In genomic region chr2:98921062-98921461, GRCh38 we compare ENCODE assay signal across 25 cellular contexts. TPM values are rescaled to one million over a fixed set of nuclear protein-coding genes. Genes with fewer than 3 reads are reported as not detected.
"Had no signal": no experiment of that assay in that cellular context is flagged by ENCODE, and none has a peak within 500 bp of the region (broad histone marks: within the 10 kb centered on the region; RNA-seq: fewer than 3 reads in every experiment).

No MANE protein-coding gene starts in this region.

- H3K9me3 ChIP-seq: right lobe of liver, thoracic aorta had no signal

- H3K36me3 Mint-ChIP-seq: brain; naive thymus-derived CD8-positive, alpha-beta T cell; neural progenitor cell; stimulated activated naive B cell treated with anti-CD40 and anti-IgM and Interleukin-4, amounts not matched to agents 10 μg/mL and 1 μg/mL and 100 μg/mL, for 72 hours had no signal

- H3K9ac ChIP-seq: neural progenitor cell had no signal

- H3K4me1 ChIP-seq: left lung, neural progenitor cell, right lobe of liver had no signal

- H3K4me1 Mint-ChIP-seq: neural progenitor cell; stimulated activated naive B cell treated with anti-CD40 and anti-IgM and Interleukin-4, amounts not matched to agents 10 μg/mL and 1 μg/mL and 100 μg/mL, for 72 hours had no signal

- H3K27ac ChIP-seq: left lung, neural progenitor cell, right lobe of liver, thoracic aorta had no signal

- H3K4me3 Mint-ChIP-seq: activated CD8-positive, alpha-beta T cell treated with anti-CD3 and anti-CD28 coated beads, Interleukin-2, amount 10 ng/mL, durations not matched to agents 7 days and 5 days; activated T-helper 1 cell treated with anti-CD3 and anti-CD28 coated beads, Interleukin-12 subunit alpha, Interleukin-12 subunit beta, Interleukin-2, Interleukin-4 antibody, amounts not matched to agents 30 ng/mL and 10 ng/mL and 1 ng/mL, durations not matched to agents 14 hours and 24 hours and 36 hours; brain; naive thymus-derived CD8-positive, alpha-beta T cell; neural progenitor cell; stimulated activated naive B cell treated with anti-CD40 and anti-IgM and Interleukin-4, amounts not matched to agents 10 μg/mL and 1 μg/mL and 100 μg/mL, for 72 hours had no signal

- ATAC-seq: activated CD8-positive, alpha-beta T cell treated with anti-CD3 and anti-CD28 coated beads, Interleukin-2, amount 10 ng/mL, durations not matched to agents 7 days and 5 days; left lung; naive thymus-derived CD8-positive, alpha-beta T cell; stimulated activated naive B cell treated with anti-CD40 and anti-IgM and Interleukin-4, amounts not matched to agents 10 μg/mL and 1 μg/mL and 100 μg/mL, for 72 hours had no signal

- DNase-seq: activated CD4-positive, alpha-beta T cell treated with anti-CD3 and anti-CD28 coated beads for 1 hour; activated CD4-positive, alpha-beta T cell treated with anti-CD3 and anti-CD28 coated beads, Interleukin-2, amount 50 U/mL, for 1 hour; activated CD8-positive, alpha-beta T cell treated with anti-CD3 and anti-CD28 coated beads, Interleukin-2, amount 10 ng/mL, durations not matched to agents 7 days and 5 days; activated gamma-delta T cell; activated naive CD4-positive, alpha-beta T cell treated with anti-CD3 and anti-CD28 coated beads, Interleukin-2, amount 50 U/mL, for 16 hours; anterior cingulate cortex; caudate nucleus; effector memory CD4-positive, alpha-beta T cell; foreskin fibroblast; kidney glomerular epithelial cell; left lung; naive thymus-derived CD8-positive, alpha-beta T cell; right lobe of liver; stimulated activated CD4-positive, alpha-beta T cell treated with anti-CD3 and anti-CD28 coated beads, Interleukin-15, amount 100 ng/mL, for 24 hours; stimulated activated naive B cell treated with anti-CD40 and anti-IgM and Interleukin-4, amounts not matched to agents 10 μg/mL and 1 μg/mL and 100 μg/mL, for 72 hours; T-helper 9 cell had no signal

- H3K9me3 Mint-ChIP-seq: activated T-helper 1 cell treated with anti-CD3 and anti-CD28 coated beads, Interleukin-12 subunit alpha, Interleukin-12 subunit beta, Interleukin-2, Interleukin-4 antibody, amounts not matched to agents 30 ng/mL and 10 ng/mL and 1 ng/mL, durations not matched to agents 14 hours and 24 hours and 36 hours had no signal

- H3K27me3 ChIP-seq: neural progenitor cell, right lobe of liver had no signal

- H3K4me3 ChIP-seq: left lung, lung, neural progenitor cell, right lobe of liver, smooth muscle cell, thoracic aorta had no signal

- H3K27ac Mint-ChIP-seq: activated CD8-positive, alpha-beta T cell treated with anti-CD3 and anti-CD28 coated beads, Interleukin-2, amount 10 ng/mL, durations not matched to agents 7 days and 5 days; activated T-helper 1 cell treated with anti-CD3 and anti-CD28 coated beads, Interleukin-12 subunit alpha, Interleukin-12 subunit beta, Interleukin-2, Interleukin-4 antibody, amounts not matched to agents 30 ng/mL and 10 ng/mL and 1 ng/mL, durations not matched to agents 14 hours and 24 hours and 36 hours; brain; neural progenitor cell; stimulated activated naive B cell treated with anti-CD40 and anti-IgM and Interleukin-4, amounts not matched to agents 10 μg/mL and 1 μg/mL and 100 μg/mL, for 72 hours had no signal

- FAIRE-seq: colon, endothelial cell of umbilical vein had no signal

- H3K4me2 ChIP-seq: neural progenitor cell, smooth muscle cell had no signal

- H3K36me3 ChIP-seq: left lung, neural progenitor cell, right lobe of liver, thoracic aorta had no signal

- H2AFZ ChIP-seq: neural progenitor cell had no signal

RNA-seq across cellular contexts. Expression of gene CRACDL, which starts 15.0 kb away (rescaled TPM):
- total RNA-seq: fibroblast of lung had no signal
- polyA plus RNA-seq: fibroblast of lung had no signal
